Comparison of ENCODE assay signal across 25 cellular contexts in the genomic region with DNA sequence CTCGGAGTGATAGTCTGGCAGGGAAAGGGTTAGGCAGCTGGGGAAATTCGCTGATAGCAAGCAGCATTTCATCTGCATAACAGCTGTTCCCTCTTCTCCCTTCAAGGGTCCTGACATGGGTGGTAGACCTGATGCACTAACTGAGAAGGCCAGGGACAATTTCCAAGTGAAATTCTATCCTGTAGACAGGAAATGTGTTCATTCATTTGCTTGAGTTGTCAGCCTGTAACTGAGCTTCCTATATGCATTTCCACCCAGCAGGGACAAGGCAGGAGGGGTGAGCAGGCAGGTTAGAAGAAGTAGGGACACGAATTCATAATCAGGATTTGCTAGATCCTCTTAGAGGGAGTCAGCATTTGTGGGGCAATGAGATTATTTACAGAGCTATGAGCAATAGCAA.
DNase-seq lines count a peak whose midpoint lies in the region; ATAC-seq and TF ChIP-seq lines count a peak whose summit lies in the region.
"Had no signal": no experiment of that assay in that cellular context is flagged by ENCODE, and none has a peak within 500 bp of the region (broad histone marks: within the 10 kb centered on the region; RNA-seq: fewer than 3 reads in every experiment).

No MANE protein-coding gene starts in this region.

- H3K9ac ChIP-seq in stomach smooth muscle (ENCODE audit: low read length in 2 of 2), result no peak overlapping the region

- no peak for TF ChIP-seq CTCF in WERI-Rb-1 (IDR thresholded peaks at IDR 0.05; ENCODE audit: low read depth, low read length)

- peak; percentile 14 for DNase-seq in NCI-H748 (lab: John Stamatoyannopoulos, UW; ENCODE audit: unreplicated experiment)
- DNase-seq in NCI-H748 treated with DMSO at 0.1 percent for 48 hours (lab: John Stamatoyannopoulos, UW), result no peak
- peak; percentile 45 for DNase-seq in NCI-H345 (lab: John Stamatoyannopoulos, UW)
- peak; percentile 77 for DNase-seq in WERI-Rb-1
- no peak for DNase-seq in activated CD8-positive, alpha-beta memory T cell treated with anti-CD3 and anti-CD28 coated beads, Interleukin-2, amount 50 U/mL, for 48 hours
- DNase-seq in HEK293T (ENCODE audit: extremely low spot score), result no peak
- DNase-seq: activated CD4-positive, alpha-beta T cell treated with anti-CD3 and anti-CD28 coated beads, Interleukin-2, amount 10 ng/mL, durations not matched to agents 24 days and 14 days; activated CD8-positive, alpha-beta memory T cell treated with anti-CD3 and anti-CD28 coated beads, Interleukin-2, amount 50 U/mL, for 4 hours; activated gamma-delta T cell treated with Interleukin-2 at 50 U/mL for 16 hours; anterior cingulate cortex; effector CD8-positive, alpha-beta T cell; MV-4-11; NCI-H774; pancreas; sigmoid colon; stimulated activated naive CD8-positive, alpha-beta T cell treated with anti-CD3 and anti-CD28 coated beads, Interleukin-15, Interleukin-2, amounts not matched to agents 100 U/mL and 50 U/mL, for 24 hours; trophoblast cell had no signal

- POLR2A ChIA-PET in HEK293T (lab: Yijun Ruan, JAX), result no interaction called here

- H3K27ac ChIP-seq in WERI-Rb-1 (peak overlapping the region; percentile 70), stomach smooth muscle (ENCODE audit: low read length) (peak overlapping the region; percentile 98)
- H3K27ac ChIP-seq: A549, C4-2B, HL-60, pancreas, sigmoid colon, SK-N-MC had no signal

- H3K9me3 ChIP-seq in WERI-Rb-1 (ENCODE audit: severe bottlenecking), result peaks cover 3% of the 10 kb centered on the region
- no peaks in the 10 kb centered on the region for H3K9me3 ChIP-seq in stomach smooth muscle (ENCODE audit: control insufficient read depth in 2 of 2, low read length in 2 of 2)
- H3K9me3 ChIP-seq: A549, pancreas, sigmoid colon had no signal

- H3K4me1 ChIP-seq in stomach smooth muscle (ENCODE audit: control insufficient read depth, insufficient read depth, low read length), result peaks cover 59% of the 10 kb centered on the region
- H3K4me1 ChIP-seq: A549, pancreas had no signal

- H3K36me3 ChIP-seq in WERI-Rb-1, result no peaks in the 10 kb centered on the region
- no peaks in the 10 kb centered on the region for H3K36me3 ChIP-seq in stomach smooth muscle (ENCODE audit: control insufficient read depth in 2 of 2, insufficient read depth in 2 of 2, low read length in 2 of 2)
- H3K36me3 ChIP-seq: pancreas, sigmoid colon had no signal

- H3K4me3 ChIP-seq in WERI-Rb-1 (ENCODE audit: low read depth, low read length) (peak overlapping the region; percentile 18), stomach smooth muscle (ENCODE audit: low read length in 2 of 2) (no peak overlapping the region)
- H3K4me3 ChIP-seq: A549, K562, pancreas, sigmoid colon, SK-N-MC had no signal

- no peak for ATAC-seq in HG02798 (IDR thresholded peaks at IDR 0.05; ENCODE audit: poor library complexity, unreplicated experiment)
- ATAC-seq: A549; K562; Panc1; pancreas; stimulated activated naive CD8-positive, alpha-beta T cell treated with anti-CD3 and anti-CD28 coated beads, Interleukin-15, Interleukin-2, amounts not matched to agents 100 U/mL and 50 U/mL, for 24 hours had no signal

- CTCF ChIA-PET in HEK293T (lab: Yijun Ruan, JAX), result no interaction called here

- H3K27me3 ChIP-seq in WERI-Rb-1 (ENCODE audit: insufficient read depth, low read depth, severe bottlenecking) (no peaks in the 10 kb centered on the region), stomach smooth muscle (ENCODE audit: control insufficient read depth in 1 of 2, insufficient read depth in 2 of 2, low read length in 2 of 2) (no peaks in the 10 kb centered on the region)
- H3K27me3 ChIP-seq: pancreas, sigmoid colon had no signal

TF ChIP-seq in HEK293T, 16 proteins besides CTCF, POLR2A, EP300 and RAD21:
- TF ChIP-seq BHLHE40 (IDR thresholded peaks at IDR 0.05; ENCODE audit: borderline replicate concordance) (no peak), CTBP1 (IDR thresholded peaks at IDR 0.05; ENCODE audit: borderline replicate concordance) (no peak), FOXA1 (IDR thresholded peaks at IDR 0.05) (no peak), LEF1 (IDR thresholded peaks at IDR 0.05; ENCODE audit: borderline replicate concordance) (no peak), ARNT (IDR thresholded peaks at IDR 0.05) (no peak), TARDBP (IDR thresholded peaks at IDR 0.05) (no peak), FOXK2 (IDR thresholded peaks at IDR 0.05) (no peak), NFRKB (IDR thresholded peaks at IDR 0.05) (no peak), ZNF384 (IDR thresholded peaks at IDR 0.05) (no peak), HDGF (IDR thresholded peaks at IDR 0.05; ENCODE audit: borderline replicate concordance) (no peak), ELF4 (IDR thresholded peaks at IDR 0.05) (no peak), SUZ12 (IDR thresholded peaks at IDR 0.05) (no peak), FOXM1 (IDR thresholded peaks at IDR 0.05; ENCODE audit: borderline replicate concordance) (no peak)
- TF ChIP-seq, protein P1, sequence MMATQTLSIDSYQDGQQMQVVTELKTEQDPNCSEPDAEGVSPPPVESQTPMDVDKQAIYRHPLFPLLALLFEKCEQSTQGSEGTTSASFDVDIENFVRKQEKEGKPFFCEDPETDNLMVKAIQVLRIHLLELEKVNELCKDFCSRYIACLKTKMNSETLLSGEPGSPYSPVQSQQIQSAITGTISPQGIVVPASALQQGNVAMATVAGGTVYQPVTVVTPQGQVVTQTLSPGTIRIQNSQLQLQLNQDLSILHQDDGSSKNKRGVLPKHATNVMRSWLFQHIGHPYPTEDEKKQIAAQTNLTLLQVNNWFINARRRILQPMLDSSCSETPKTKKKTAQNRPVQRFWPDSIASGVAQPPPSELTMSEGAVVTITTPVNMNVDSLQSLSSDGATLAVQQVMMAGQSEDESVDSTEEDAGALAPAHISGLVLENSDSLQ (IDR thresholded peaks at IDR 0.05), result no peak

Comparison
In these comparisons a context has a peak if more than half of its experiments do, and no peak if none do; other contexts are left out.
1. DNase-seq: peak in NCI-H748 (single experiment), NCI-H345 (single experiment) and WERI-Rb-1 (single experiment); none in NCI-H748 treated with DMSO at 0.1 percent for 48 hours (single experiment), activated CD8-positive, alpha-beta memory T cell treated with anti-CD3 and anti-CD28 coated beads, Interleukin-2, amount 50 U/mL, for 48 hours (single experiment) and HEK293T (single experiment).